1 cellular context compared by ENCODE assay signal in genomic region chr1:7960867-7961198, GRCh38.
A peak's percentile ranks its signal among the peaks of the same experiment; 100 is the strongest.
TF ChIP-seq lines count a peak whose summit lies in the region.

No MANE protein-coding gene starts in this region.

TF ChIP-seq in GM12878, 131 proteins besides CTCF, POLR2A, EP300 and RAD21:
- peak; percentile 44; the same call in 1 of the 2 replicates for TF ChIP-seq NFIC (IDR thresholded peaks at IDR 0.05; ENCODE audit: low read depth, low read length)
- no peak for TF ChIP-seq TARDBP (IDR thresholded peaks at IDR 0.05; ENCODE audit: borderline replicate concordance)
